In genomic region chr5:58828145-58828544, GRCh38 we compare ENCODE assay signal across 22 cellular contexts.
"Had no signal": no experiment of that assay in that cellular context is flagged by ENCODE, and none has a peak within 500 bp of the region (broad histone marks: within the 10 kb centered on the region; RNA-seq: fewer than 3 reads in every experiment).

No MANE protein-coding gene starts in this region.

- DNase-seq: activated CD4-positive, alpha-beta T cell treated with anti-CD3 and anti-CD28 coated beads, Interleukin-2, amount 50 U/mL, for 1 hour; activated CD8-positive, alpha-beta memory T cell treated with anti-CD3 and anti-CD28 coated beads, Interleukin-2, amount 50 U/mL, for 4 hours; activated effector memory CD4-positive, alpha-beta T cell treated with Interleukin-2 at 50 U/mL for 16 hours; activated naive CD4-positive, alpha-beta T cell treated with anti-CD3 and anti-CD28 coated beads, Interleukin-2, amount 10 ng/mL, durations not matched to agents 7 days and 5 days; activated T-cell treated with anti-CD3 and anti-CD28 coated beads, Interleukin-2, amount 50 U/mL, for 4 hours; aorta; cortex of kidney; heart left ventricle; immature natural killer cell; kidney glomerular epithelial cell; left ventricle myocardium inferior; mammary epithelial cell; stimulated activated CD4-positive, alpha-beta T cell treated with anti-CD3 and anti-CD28 coated beads, Interleukin-12 subunit alpha, Interleukin-12 subunit beta, amount 100 ng/mL, for 4 hours; stimulated activated CD4-positive, alpha-beta T cell treated with anti-CD3 and anti-CD28 coated beads, Interleukin-1b, Interleukin-23, amount 100 ng/mL, for 48 hours; stimulated activated CD8-positive, alpha-beta memory T cell treated with anti-CD3 and anti-CD28 coated beads, Interleukin-4, amount 100 ng/mL, for 48 hours; stimulated activated naive CD4-positive, alpha-beta T cell; thyroid gland had no signal

- H3K4me3 ChIP-seq: breast epithelium, heart left ventricle, left ventricle myocardium inferior, thyroid gland had no signal

- H3K4me1 ChIP-seq: breast epithelium, heart left ventricle, left ventricle myocardium inferior, thyroid gland had no signal

- H3K27ac ChIP-seq: breast epithelium, heart left ventricle, left ventricle myocardium inferior, neutrophil, thyroid gland had no signal

- FAIRE-seq: endometrium, frontal cortex had no signal

- ATAC-seq: activated CD4-positive, CD25-positive, alpha-beta regulatory T cell treated with anti-CD3 and anti-CD28 coated beads, Interleukin-2, amount 50 U/mL, for 24 hours; activated T-cell treated with anti-CD3 and anti-CD28 coated beads, Interleukin-2, amount 50 U/mL, for 4 hours; heart left ventricle had no signal

- H3K9me3 ChIP-seq: breast epithelium, heart left ventricle, left ventricle myocardium inferior, neutrophil, thyroid gland had no signal

- H3K36me3 ChIP-seq: breast epithelium, heart left ventricle, left ventricle myocardium inferior, neutrophil, thyroid gland had no signal

- H3K27me3 ChIP-seq: breast epithelium, heart left ventricle, neutrophil had no signal
